ENCODE assay signal across 24 cellular contexts in the genomic region with DNA sequence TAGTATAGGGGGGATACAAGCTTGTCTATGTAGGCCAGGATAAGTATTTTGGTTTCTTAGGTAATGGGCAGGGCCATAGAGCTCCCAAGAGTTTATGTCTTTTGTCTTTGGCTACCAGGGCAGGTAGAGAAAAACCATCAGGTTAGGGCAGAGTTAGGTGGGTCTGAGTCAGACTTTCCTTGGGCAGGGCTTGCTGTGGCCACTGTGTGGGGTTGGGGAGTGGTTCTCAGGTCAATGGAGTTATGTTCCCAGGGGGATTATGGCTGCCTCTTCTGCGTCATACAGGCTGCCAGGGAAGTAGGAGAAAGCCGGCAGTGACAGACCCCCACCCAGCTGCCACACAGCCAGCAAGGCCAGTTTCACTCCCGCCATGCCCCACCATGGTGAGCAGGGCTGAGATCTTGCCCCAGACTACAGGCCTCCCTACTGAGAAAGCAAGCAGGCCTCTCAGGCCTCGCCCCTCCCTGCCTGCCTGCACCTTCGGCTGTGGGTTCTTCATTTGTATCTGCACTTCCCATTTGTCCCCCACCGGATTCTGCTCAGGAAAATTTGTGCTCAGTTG. TPM values are rescaled to one million over a fixed set of nuclear protein-coding genes. Genes with fewer than 3 reads are reported as not detected.
DNase-seq lines count a peak whose midpoint lies in the region; FAIRE-seq and TF ChIP-seq lines count a peak whose summit lies in the region.
"Had no signal": no experiment of that assay in that cellular context is flagged by ENCODE, and none has a peak within 500 bp of the region (broad histone marks: within the 10 kb centered on the region; RNA-seq: fewer than 3 reads in every experiment).

No MANE protein-coding gene starts in this region.

- TF ChIP-seq CTCF in H9 (conservative IDR thresholded peaks at IDR 0.05), result no peak
- TF ChIP-seq CTCF in neutrophil (IDR thresholded peaks at IDR 0.05), result no peak

- H3K23ac ChIP-seq in H9 (ENCODE audit: insufficient read length, low read depth, low read length), result no peak overlapping the region

- no CpG with 5 or more reads among the region's 6 CpGs for WGBS in H9 (ENCODE audit: extremely low coverage, insufficient read length, low lambda C conversion rate)
- 84 to 86% methylated on average over 6 of the region's 6 CpGs for WGBS in esophagus, 2 donors

- no peaks in the 10 kb centered on the region for H3K23me2 ChIP-seq in H9 (ENCODE audit: insufficient read length, low read depth, low read length, poor library complexity, severe bottlenecking)

- H2BK20ac ChIP-seq in H9 (ENCODE audit: low read depth, low read length, poor library complexity, severe bottlenecking), result no peak overlapping the region

- peaks cover 69% of the 10 kb centered on the region for H3K36me3 Mint-ChIP-seq in activated naive CD4-positive, alpha-beta T cell treated with anti-CD3 and anti-CD28 coated beads, Interleukin-2, amount 50 U/mL, for 24 hours
- H3K36me3 Mint-ChIP-seq in H9 (ENCODE audit: insufficient read depth in 1 of 3, low read depth in 3 of 3), result peaks cover 59 to 75% (median 70%) of the 10 kb centered on the region in 3 experiments

- H3K9me3 ChIP-seq in H9 (ENCODE audit: control insufficient read depth, low read depth, low read length), result no peaks in the 10 kb centered on the region
- H3K9me3 ChIP-seq in esophagus (ENCODE audit: control insufficient read depth in 2 of 2, insufficient read depth in 1 of 2, low read depth in 1 of 2, low read length in 1 of 2), result peaks cover 0 to 3% of the 10 kb centered on the region in 2 donors
- no peaks in the 10 kb centered on the region for H3K9me3 ChIP-seq in neutrophil
- H3K9me3 ChIP-seq: A549 had no signal

- no peak overlapping the region for H3K4ac ChIP-seq in H9 (ENCODE audit: low read depth, low read length)

- peaks cover 19% of the 10 kb centered on the region for H3K9me3 Mint-ChIP-seq in activated naive CD4-positive, alpha-beta T cell treated with anti-CD3 and anti-CD28 coated beads, Interleukin-2, amount 50 U/mL, for 24 hours
- H3K9me3 Mint-ChIP-seq in H9, result peaks cover under 1 to 17% of the 10 kb centered on the region in 2 experiments
- H3K9me3 Mint-ChIP-seq: HFFc6 had no signal

- H3T11ph ChIP-seq in H9 (ENCODE audit: low read length), result no peak overlapping the region

- no peak overlapping the region for H3K4me3 Mint-ChIP-seq in activated naive CD4-positive, alpha-beta T cell treated with anti-CD3 and anti-CD28 coated beads, Interleukin-2, amount 50 U/mL, for 24 hours
- H3K4me3 Mint-ChIP-seq in H9, result no peak overlapping the region
- H3K4me3 Mint-ChIP-seq: HFFc6 had no signal

- H3K4me3 ChIP-seq in esophagus (ENCODE audit: low read depth in 1 of 2, low read length in 2 of 2) (peak overlapping the region in 1 of 2 donors; percentile 11), neutrophil (ENCODE audit: low read depth in 1 of 2, low read length in 1 of 2) (no peak overlapping the region)
- H3K4me3 ChIP-seq: A549, BLaER1 had no signal

- H3K4me1 ChIP-seq in H9 (ENCODE audit: insufficient read depth, low read length) (0 out of 2 replicates have a peak, but pooled peaks cover 2% of the 10 kb centered on the region), esophagus (ENCODE audit: control insufficient read depth in 2 of 2, insufficient read depth in 2 of 2, low read length in 1 of 2) (peaks cover 0 to 2% of the 10 kb centered on the region in 2 donors), neutrophil (ENCODE audit: control insufficient read depth in 1 of 2, insufficient read depth in 1 of 2, low read depth in 1 of 2, low read length in 1 of 2) (peaks cover 13 to 24% of the 10 kb centered on the region in 2 experiments)
- H3K4me1 ChIP-seq: A549, BLaER1 had no signal

- no peak overlapping the region for H2BK120ac ChIP-seq in H9 (ENCODE audit: low read depth, low read length, poor library complexity, severe bottlenecking)

- H3K4me1 Mint-ChIP-seq in activated naive CD4-positive, alpha-beta T cell treated with anti-CD3 and anti-CD28 coated beads, Interleukin-2, amount 50 U/mL, for 24 hours, result peaks cover 73% of the 10 kb centered on the region
- H3K4me1 Mint-ChIP-seq in H9, result peaks cover 10 to 15% of the 10 kb centered on the region in 2 experiments

- no peak overlapping the region for H3K27ac ChIP-seq in H9 (ENCODE audit: insufficient read length, low read depth, low read length)
- H3K27ac ChIP-seq in esophagus (ENCODE audit: low read depth in 2 of 2, low read length in 1 of 2), result peak overlapping the region; percentile 75 to 92
- H3K27ac ChIP-seq in neutrophil, result peak overlapping the region; percentile 49
- H3K27ac ChIP-seq: A549, BLaER1, HL-60, KMS-11 had no signal

- no peaks in the 10 kb centered on the region for H4K20me1 ChIP-seq in H9 (ENCODE audit: control insufficient read depth, insufficient read depth, insufficient read length)
- H4K20me1 ChIP-seq: BLaER1 had no signal

- H4K8ac ChIP-seq in H9 (replicated peaks; ENCODE audit: insufficient read length, low read depth, low read length), result no peak overlapping the region

- TF ChIP-seq POLR2A in GM12892 (IDR thresholded peaks at IDR 0.05; ENCODE audit: low read depth, low read length), result no peak

- no peak overlapping the region for H4K91ac ChIP-seq in H9 (ENCODE audit: insufficient read length, low read depth, low read length)

- H3K79me1 ChIP-seq in H9 (ENCODE audit: insufficient read depth, low read depth, low read length, poor library complexity, severe bottlenecking), result no peaks in the 10 kb centered on the region

- no peak overlapping the region for H3K14ac ChIP-seq in H9 (ENCODE audit: insufficient read depth, low read length)

- no peak overlapping the region for H2BK12ac ChIP-seq in H9 (ENCODE audit: insufficient read length, low read depth, low read length)

- H3K4me2 ChIP-seq in H9 (ENCODE audit: insufficient read depth, insufficient read length, low read length), result no peak overlapping the region
- H3K4me2 ChIP-seq: A549, BLaER1 had no signal

- H3K56ac ChIP-seq in H9 (ENCODE audit: insufficient read length, low read depth, low read length), result no peak overlapping the region

- no peaks in the 10 kb centered on the region for H3K79me2 ChIP-seq in H9 (ENCODE audit: insufficient read depth, low read length)

- peak overlapping the region; percentile 56 for H3K27ac Mint-ChIP-seq in activated naive CD4-positive, alpha-beta T cell treated with anti-CD3 and anti-CD28 coated beads, Interleukin-2, amount 50 U/mL, for 24 hours
- peak overlapping the region in 2 of 3 experiments; percentile 14 to 54; a peak in 2 of 7 replicates for H3K27ac Mint-ChIP-seq in H9
- H3K27ac Mint-ChIP-seq: HFFc6 had no signal

- no peak overlapping the region for H2AK5ac ChIP-seq in H9 (ENCODE audit: insufficient read length, low read length)

- no peak for FAIRE-seq in GM12892 (lab: Jason Lieb, UNC)
- FAIRE-seq: A549, H54 had no signal

- H4K5ac ChIP-seq in H9 (ENCODE audit: insufficient read length, low read depth, low read length), result no peak overlapping the region

- no peak overlapping the region for H3K18ac ChIP-seq in H9 (ENCODE audit: insufficient read length, low read depth, low read length)

- no peak for DNase-seq in activated naive CD4-positive, alpha-beta T cell (lab: John Stamatoyannopoulos, UW)
- no peak for DNase-seq in H9
- no peak for DNase-seq in AG20443 (ENCODE audit: low spot score)
- DNase-seq in NCI-H345 (lab: John Stamatoyannopoulos, UW), result no peak
- DNase-seq in GM12892 (ENCODE audit: insufficient read length), result no peak
- DNase-seq: DMS79, HFFc6, NCI-H1417, NCI-H187, NCI-H2107, NCI-H2227 treated with DMSO at 0.1 percent for 48 hours, NCI-H524, NCI-H82, PC-3, RPMI8226, SIG-M5 had no signal

- H2AFZ ChIP-seq in H9 (ENCODE audit: low read length), result no peak overlapping the region

- H2BK15ac ChIP-seq in H9 (ENCODE audit: low read depth, low read length), result no peak overlapping the region

- H3K27me3 Mint-ChIP-seq in activated naive CD4-positive, alpha-beta T cell treated with anti-CD3 and anti-CD28 coated beads, Interleukin-2, amount 50 U/mL, for 24 hours, result no peaks in the 10 kb centered on the region
- H3K27me3 Mint-ChIP-seq in H9 (ENCODE audit: low read depth), result no peaks in the 10 kb centered on the region

- H3K27me3 ChIP-seq in H9 (ENCODE audit: insufficient read depth, low read length) (no peaks in the 10 kb centered on the region), esophagus (ENCODE audit: control insufficient read depth in 1 of 2, insufficient read depth in 2 of 2, low read length in 2 of 2) (no peaks in the 10 kb centered on the region), neutrophil (no peaks in the 10 kb centered on the region)
- H3K27me3 ChIP-seq: BLaER1 had no signal

- no peak overlapping the region for H3K9ac ChIP-seq in H9 (ENCODE audit: extremely low read depth, insufficient read length, low read length)
- H3K9ac ChIP-seq: BLaER1, KMS-11 had no signal

- no peak overlapping the region for H2BK5ac ChIP-seq in H9 (ENCODE audit: insufficient read length, low read length)

- H3K36me3 ChIP-seq in esophagus (ENCODE audit: control insufficient read depth in 2 of 2, insufficient read depth in 2 of 2, low read length in 1 of 2) (peaks cover 6 to 11% of the 10 kb centered on the region in 2 donors), neutrophil (peaks cover 42% of the 10 kb centered on the region)

RNA-seq across cellular contexts. Expression of gene RPIA, which starts 55.5 kb away (rescaled TPM):
- total RNA-seq in H9 (2021), result 17.3 and 18.6 TPM in 2 replicates
- polyA plus RNA-seq in esophagus, result 10 to 100 TPM; 18.9 to 20.1 TPM
- 41.7 TPM for polyA plus RNA-seq in GM12892 (2012; ENCODE audit: missing spikeins)
